ENCODE assay signal across 8 cellular contexts in the genomic region with DNA sequence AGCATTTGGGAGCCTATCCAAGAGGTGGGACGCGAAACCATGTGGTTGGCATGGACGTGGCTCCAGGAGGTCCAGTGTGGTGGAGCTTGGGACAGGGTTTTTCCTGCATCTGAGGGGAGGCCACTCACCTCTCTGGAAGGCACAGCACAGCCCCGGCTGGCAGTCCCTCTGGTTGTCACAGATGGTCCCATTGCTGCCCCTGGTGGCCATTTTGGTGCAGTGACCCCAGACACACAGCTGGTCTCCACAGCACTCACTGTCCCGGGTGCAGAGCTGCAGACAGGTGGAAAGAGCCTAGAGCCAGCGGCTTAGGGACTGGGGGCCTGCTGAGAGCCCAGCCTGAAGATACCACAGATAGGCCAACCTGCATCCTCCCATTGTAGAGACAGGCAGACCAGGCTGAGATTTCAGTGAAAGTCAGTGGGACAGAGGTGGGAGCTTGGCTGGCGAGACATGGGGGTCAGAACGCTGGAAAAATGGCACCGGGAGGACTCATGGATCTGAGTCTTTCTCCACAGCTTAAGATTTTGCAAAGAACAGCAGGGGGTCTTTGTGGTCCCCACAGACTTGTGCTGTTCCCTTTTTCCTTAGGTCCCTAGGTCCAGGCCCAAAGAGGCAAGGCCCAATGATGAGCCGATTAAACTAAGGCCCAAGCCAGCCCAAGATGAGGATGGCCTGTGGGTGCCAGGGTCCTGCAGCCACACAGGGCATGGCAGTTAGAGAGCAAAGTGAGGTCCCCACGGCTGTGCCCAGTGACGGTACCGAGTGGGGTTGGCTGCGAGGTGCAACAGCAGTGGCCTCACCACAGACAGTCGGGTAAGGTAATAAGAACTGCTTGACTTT. TPM values are rescaled to one million over a fixed set of nuclear protein-coding genes. Genes with fewer than 3 reads are reported as not detected.
DNase-seq lines count a peak whose midpoint lies in the region; ATAC-seq, FAIRE-seq and TF ChIP-seq lines count a peak whose summit lies in the region.

No MANE protein-coding gene starts in this region.

- peak; percentile 78 for TF ChIP-seq CTCF in A673 (conservative IDR thresholded peaks at IDR 0.05; ENCODE audit: low read depth, low read length)
- TF ChIP-seq CTCF in dorsolateral prefrontal cortex (IDR thresholded peaks at IDR 0.05 in 54 of 56, conservative IDR thresholded peaks at IDR 0.05 in 2 of 56; ENCODE audit: low read depth in 1 of 56, partially characterized antibody in 56 of 56): peak; percentile 40 to 86 (median 76)

- ATAC-seq in HG02840 (IDR thresholded peaks at IDR 0.05; ENCODE audit: low FRiP score, unreplicated experiment): peak; percentile 69

- CTCF ChIA-PET in A673 (lab: Charles Lee): interaction anchor here (0.6 to 1.4 kb wide), 4 partner anchors 10 to 554 kb away, joined by 3 to 5 read pairs (median 3); no protein-coding TSS in a partner anchor

- FAIRE-seq in GM12891 (lab: Jason Lieb, UNC): peak; percentile 76

- H3K27me3 ChIP-seq in A673 (replicated peaks; ENCODE audit: insufficient read depth, low read depth, low read length, poor library complexity) (no peaks in the 10 kb centered on the region), dorsolateral prefrontal cortex (no peaks in the 10 kb centered on the region)

- intact Hi-C loops in A673 (cut with micrococcal nuclease; ENCODE audit: unreplicated experiment) (no loop called here), dorsolateral prefrontal cortex (cut with DNase I) (loop anchor here in 1 of 2 donors (2.0 kb wide), 1 partner anchor 168 kb away; no protein-coding TSS in a partner anchor)

- BruUV-seq in A673 (replicated peaks; lab: Mats Ljungman, UMichigan): no TSS peak

- POLR2A ChIA-PET in A673 (lab: Charles Lee; ENCODE audit: low non-redundant PET): no interaction called here

- no peak for TF ChIP-seq POLR2A in GM12891 (IDR thresholded peaks at IDR 0.05; ENCODE audit: low read depth, low read length)

- no peaks in the 10 kb centered on the region for H3K36me3 ChIP-seq in A673 (ENCODE audit: insufficient read depth, low read length, poor library complexity, severe bottlenecking)

- H3K9me3 ChIP-seq in A673 (ENCODE audit: low read depth, low read length, poor library complexity, severe bottlenecking): no peaks in the 10 kb centered on the region

- peaks cover 20% of the 10 kb centered on the region for H3K4me1 ChIP-seq in A673 (ENCODE audit: insufficient read depth, low read length, poor library complexity, severe bottlenecking)

- H3K27ac ChIP-seq in A673 (ENCODE audit: low read depth, low read length, poor library complexity, severe bottlenecking) (no peak overlapping the region), dorsolateral prefrontal cortex (peak overlapping the region in 41 of 59 donors; percentile 0 to 93 (median 63))

- H3K4me3 ChIP-seq in A673 (ENCODE audit: low read depth, low read length, poor library complexity, severe bottlenecking) (no peak overlapping the region), dorsolateral prefrontal cortex (no peak overlapping the region)

- DNase-seq in A673 (ENCODE audit: low spot score) (peak; percentile 75), GM12891 (ENCODE audit: insufficient read length, low spot score) (peak; percentile 79), NCI-H1930 (lab: John Stamatoyannopoulos, UW) (peak; percentile 56 to 58), dorsolateral prefrontal cortex (peak; percentile 65 to 89 (median 82)), midbrain (lab: John Stamatoyannopoulos, UW) (peak; percentile 74)
- DNase-seq in activated CD4-positive, alpha-beta T cell treated with anti-CD3 and anti-CD28 coated beads for 48 hours: peak; percentile 88
- peak; percentile 44 for DNase-seq in stimulated activated CD8-positive, alpha-beta memory T cell treated with anti-CD3 and anti-CD28 coated beads, Interleukin-7, amount 100 ng/mL, for 24 hours (ENCODE audit: low read depth)

TF ChIP-seq in GM12891, 5 proteins besides CTCF, POLR2A, EP300 and RAD21:
- TF ChIP-seq SPI1 (IDR thresholded peaks at IDR 0.05; ENCODE audit: low read depth, low read length) (no peak), PAX5 (IDR thresholded peaks at IDR 0.05; ENCODE audit: insufficient read depth, low read length, severe bottlenecking) (no peak), POU2F2 (IDR thresholded peaks at IDR 0.05; ENCODE audit: low read depth, low read length) (no peak), TAF1 (IDR thresholded peaks at IDR 0.05; ENCODE audit: low read depth, low read length) (no peak), POLR2AphosphoS5 (IDR thresholded peaks at IDR 0.05; ENCODE audit: low read depth, low read length) (no peak)
TF ChIP-seq in GM12891: peak in this region for 0.

RNA-seq across cellular contexts. Expression of a gene that starts 41.4 kb away (rescaled TPM):
- 0.77 and 2.3 TPM in 2 replicates for total RNA-seq in A673 (2021)
- 0.23 TPM for polyA plus RNA-seq in GM12891 (2012; ENCODE audit: low read depth, missing spikeins)
- total RNA-seq in dorsolateral prefrontal cortex: 1,000 to 10,000 TPM in 9 of 120 experiments, 100 to 1,000 TPM in 111; 391 to 1,132 (median 804) TPM

Comparison
In these comparisons a context has a peak if more than half of its experiments do, and no peak if none do; other contexts are left out.
1. RNA of a gene that starts 41.4 kb away (total RNA-seq): 391 to 1,132 TPM in dorsolateral prefrontal cortex; 0.77 to 2.3 TPM in A673; every median in the first group is over 100 times any median in the second.
2. Peak in every context shown above with its lines, with median percentiles within 50 percentile points of each other: DNase-seq.